ENCODE assay signal across 1 cellular context in genomic region chr10:71705582-71705981, GRCh38.
TF ChIP-seq lines count a peak whose summit lies in the region.

No MANE protein-coding gene starts in this region.

TF ChIP-seq in SK-N-SH treated with all-trans-retinoic acid at 6 μM for 48 hours, 23 proteins besides CTCF, POLR2A, EP300 and RAD21 (continued from another document):
- TF ChIP-seq ZC3H10 (CRISPR knock-in tag; IDR thresholded peaks at IDR 0.05) = no peak
- no peak for TF ChIP-seq PATZ1 (CRISPR knock-in tag; IDR thresholded peaks at IDR 0.05; ENCODE audit: borderline replicate concordance)
- no peak for TF ChIP-seq SNAI2 (CRISPR knock-in tag; IDR thresholded peaks at IDR 0.05)
- no peak for TF ChIP-seq TCF4 (CRISPR knock-in tag; IDR thresholded peaks at IDR 0.05; ENCODE audit: borderline replicate concordance)
- no peak for TF ChIP-seq ZFP3 (CRISPR knock-in tag; IDR thresholded peaks at IDR 0.05)
